In the genomic region with DNA sequence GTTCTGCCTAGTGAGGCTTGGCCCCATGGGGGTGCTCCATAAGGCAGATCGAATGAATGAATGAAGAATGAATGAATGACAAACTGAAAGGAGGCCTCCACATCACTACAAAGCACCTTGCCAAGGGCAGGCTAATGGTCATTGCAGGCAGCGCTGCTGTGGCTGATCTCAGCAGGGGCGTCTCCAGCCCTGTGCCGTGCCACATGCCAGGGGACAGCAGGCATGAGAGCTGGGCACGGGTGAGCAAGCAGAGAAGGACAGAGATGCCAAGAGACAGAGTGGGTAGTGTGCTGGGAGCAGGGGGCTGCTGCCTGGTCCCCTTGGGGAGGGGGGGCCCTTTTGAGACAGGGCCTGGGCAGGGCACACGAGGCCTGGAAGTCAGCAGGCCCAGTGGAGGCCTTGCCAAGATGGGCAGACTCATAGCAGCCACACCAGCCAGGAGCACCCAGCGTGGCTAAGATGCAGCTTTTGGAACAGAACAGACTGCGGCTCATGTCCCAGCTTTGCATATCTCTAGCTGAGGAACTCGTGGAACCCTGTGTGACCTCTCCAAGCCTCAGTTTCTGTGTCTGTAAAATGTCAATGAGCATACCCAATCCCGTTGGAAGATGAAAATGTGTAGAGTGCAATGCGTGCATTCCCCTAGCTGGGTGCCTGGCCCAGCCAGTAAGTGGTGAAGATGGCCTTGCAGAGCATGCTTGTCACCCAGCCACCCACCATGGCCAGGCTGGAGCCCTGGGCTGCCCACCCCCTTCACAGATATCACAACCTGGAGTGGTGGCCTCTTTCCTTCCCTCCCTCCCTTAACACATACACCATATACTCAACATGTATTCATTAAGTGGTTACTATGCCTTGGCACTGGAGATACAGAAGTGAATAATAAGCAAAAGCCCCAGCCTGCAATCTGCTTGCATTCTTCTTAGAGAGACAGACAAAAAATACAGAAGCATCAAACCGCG, we compare ENCODE assay signal across 1 cellular context.
TF ChIP-seq lines count a peak whose summit lies in the region.

No MANE protein-coding gene starts in this region.

TF ChIP-seq in neural cell, 6 proteins besides CTCF, POLR2A, EP300 and RAD21 (continued from another document):
- TF ChIP-seq, protein P1, sequence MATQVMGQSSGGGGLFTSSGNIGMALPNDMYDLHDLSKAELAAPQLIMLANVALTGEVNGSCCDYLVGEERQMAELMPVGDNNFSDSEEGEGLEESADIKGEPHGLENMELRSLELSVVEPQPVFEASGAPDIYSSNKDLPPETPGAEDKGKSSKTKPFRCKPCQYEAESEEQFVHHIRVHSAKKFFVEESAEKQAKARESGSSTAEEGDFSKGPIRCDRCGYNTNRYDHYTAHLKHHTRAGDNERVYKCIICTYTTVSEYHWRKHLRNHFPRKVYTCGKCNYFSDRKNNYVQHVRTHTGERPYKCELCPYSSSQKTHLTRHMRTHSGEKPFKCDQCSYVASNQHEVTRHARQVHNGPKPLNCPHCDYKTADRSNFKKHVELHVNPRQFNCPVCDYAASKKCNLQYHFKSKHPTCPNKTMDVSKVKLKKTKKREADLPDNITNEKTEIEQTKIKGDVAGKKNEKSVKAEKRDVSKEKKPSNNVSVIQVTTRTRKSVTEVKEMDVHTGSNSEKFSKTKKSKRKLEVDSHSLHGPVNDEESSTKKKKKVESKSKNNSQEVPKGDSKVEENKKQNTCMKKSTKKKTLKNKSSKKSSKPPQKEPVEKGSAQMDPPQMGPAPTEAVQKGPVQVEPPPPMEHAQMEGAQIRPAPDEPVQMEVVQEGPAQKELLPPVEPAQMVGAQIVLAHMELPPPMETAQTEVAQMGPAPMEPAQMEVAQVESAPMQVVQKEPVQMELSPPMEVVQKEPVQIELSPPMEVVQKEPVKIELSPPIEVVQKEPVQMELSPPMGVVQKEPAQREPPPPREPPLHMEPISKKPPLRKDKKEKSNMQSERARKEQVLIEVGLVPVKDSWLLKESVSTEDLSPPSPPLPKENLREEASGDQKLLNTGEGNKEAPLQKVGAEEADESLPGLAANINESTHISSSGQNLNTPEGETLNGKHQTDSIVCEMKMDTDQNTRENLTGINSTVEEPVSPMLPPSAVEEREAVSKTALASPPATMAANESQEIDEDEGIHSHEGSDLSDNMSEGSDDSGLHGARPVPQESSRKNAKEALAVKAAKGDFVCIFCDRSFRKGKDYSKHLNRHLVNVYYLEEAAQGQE (IDR thresholded peaks at IDR 0.05; ENCODE audit: borderline replicate concordance) = no peak
